27 cellular contexts compared by ENCODE assay signal in genomic region chr13:39100996-39101751, GRCh38.
A peak's percentile ranks its signal among the peaks of the same experiment; 100 is the strongest.
DNase-seq lines count a peak whose midpoint lies in the region; ATAC-seq and TF ChIP-seq lines count a peak whose summit lies in the region.
"Had no signal": no experiment of that assay in that cellular context is flagged by ENCODE, and none has a peak within 500 bp of the region (broad histone marks: within the 10 kb centered on the region; RNA-seq: fewer than 3 reads in every experiment).

No MANE protein-coding gene starts in this region.

- ATAC-seq in GM19452 (IDR thresholded peaks at IDR 0.05; ENCODE audit: unreplicated experiment) (no peak), T-cell (replicated peaks in 1 of 4) (no peak)
- ATAC-seq: A549; activated naive CD8-positive, alpha-beta T cell treated with anti-CD3 and anti-CD28 coated beads, Interleukin-2, amount 50 U/mL, for 24 hours; heart left ventricle had no signal

- CTCF ChIA-PET in T-cell (lab: Charles Lee) = interaction anchor here in 1 of 2 donors (0.5 kb wide), 1 partner anchor 12 kb away, joined by 5 read pairs; no protein-coding TSS in a partner anchor

- H3K4me3 Mint-ChIP-seq in T-cell = no peak overlapping the region
- H3K4me3 Mint-ChIP-seq: activated CD4-positive, alpha-beta T cell treated with anti-CD3 and anti-CD28 coated beads, Interleukin-2, amount 10 ng/mL, durations not matched to agents 7 days and 5 days; activated naive CD8-positive, alpha-beta T cell treated with anti-CD3 and anti-CD28 coated beads, Interleukin-2, amount 50 U/mL, for 24 hours; activated T-cell treated with anti-CD3 and anti-CD28 coated beads, Interleukin-2, amount 50 U/mL, for 24 hours; stimulated activated naive CD8-positive, alpha-beta T cell treated with anti-CD3 and anti-CD28 coated beads, Interleukin-15, Interleukin-2, amounts not matched to agents 100 ng/mL and 50 ng/mL, for 24 hours had no signal

- POLR2A ChIA-PET in T-cell (lab: Charles Lee) = no interaction called here

- H3K9me3 Mint-ChIP-seq in T-cell = no peaks in the 10 kb centered on the region
- H3K9me3 Mint-ChIP-seq: activated CD4-positive, alpha-beta T cell treated with anti-CD3 and anti-CD28 coated beads, Interleukin-2, amount 10 ng/mL, durations not matched to agents 7 days and 5 days; activated naive CD8-positive, alpha-beta T cell treated with anti-CD3 and anti-CD28 coated beads, Interleukin-2, amount 50 U/mL, for 24 hours; activated T-cell treated with anti-CD3 and anti-CD28 coated beads, Interleukin-2, amount 50 U/mL, for 24 hours; stimulated activated naive CD8-positive, alpha-beta T cell treated with anti-CD3 and anti-CD28 coated beads, Interleukin-15, Interleukin-2, amounts not matched to agents 100 ng/mL and 50 ng/mL, for 24 hours had no signal

- peak; percentile 92 for DNase-seq in DMS 273 (lab: John Stamatoyannopoulos, UW; ENCODE audit: unreplicated experiment)
- DNase-seq in NCI-H524 (lab: John Stamatoyannopoulos, UW) = peak; percentile 92 to 96
- DNase-seq in cerebellum (ENCODE audit: low spot score) = peak; percentile 81
- peak; percentile 30 for DNase-seq in retinal pigment epithelial cell (ENCODE audit: low read depth)
- DNase-seq in T-cell = no peak
- no peak for DNase-seq in DMS153 treated with DMSO at 0.1 percent for 48 hours (lab: John Stamatoyannopoulos, UW; ENCODE audit: unreplicated experiment)
- DNase-seq in epidermal melanocyte (ENCODE audit: insufficient read length, low spot score) = no peak
- DNase-seq: activated CD4-positive, alpha-beta T cell treated with anti-CD3 and anti-CD28 coated beads, Interleukin-2, amount 10 ng/mL, durations not matched to agents 7 days and 5 days; activated naive CD8-positive, alpha-beta T cell treated with anti-CD3 and anti-CD28 coated beads, Interleukin-2, amount 50 U/mL, for 24 hours; activated T-cell treated with anti-CD3 and anti-CD28 coated beads, Interleukin-2, amount 50 U/mL, for 24 hours; BE2C; heart left ventricle; kidney glomerular epithelial cell; NCI-H1105 treated with DMSO at 0.1 percent for 48 hours; NCI-H2107; NCI-H510A; PC-9; posterior cingulate gyrus; SHP77; T-helper 9 cell had no signal

- H3K4me3 ChIP-seq in retinal pigment epithelial cell (ENCODE audit: low read length) = no peak overlapping the region
- H3K4me3 ChIP-seq: A549, HAP-1, heart left ventricle, lung, PC-9, skin epidermis, vagina had no signal

- H3K4me1 Mint-ChIP-seq in T-cell = peaks cover 0 to 1% (median 0%) of the 10 kb centered on the region in 3 donors
- H3K4me1 Mint-ChIP-seq: activated CD4-positive, alpha-beta T cell treated with anti-CD3 and anti-CD28 coated beads, Interleukin-2, amount 10 ng/mL, durations not matched to agents 7 days and 5 days had no signal

- peaks cover 0 to 13% of the 10 kb centered on the region in 2 donors for H3K27me3 Mint-ChIP-seq in T-cell
- H3K27me3 Mint-ChIP-seq: activated CD4-positive, alpha-beta T cell treated with anti-CD3 and anti-CD28 coated beads, Interleukin-2, amount 10 ng/mL, durations not matched to agents 7 days and 5 days had no signal

- H3K36me3 Mint-ChIP-seq in T-cell = no peaks in the 10 kb centered on the region

- TF ChIP-seq CTCF in retinal pigment epithelial cell (conservative IDR thresholded peaks at IDR 0.05; ENCODE audit: low read depth, low read length) = no peak

- H3K27ac Mint-ChIP-seq in T-cell = no peak overlapping the region
- H3K27ac Mint-ChIP-seq: activated CD4-positive, alpha-beta T cell treated with anti-CD3 and anti-CD28 coated beads, Interleukin-2, amount 10 ng/mL, durations not matched to agents 7 days and 5 days; activated naive CD8-positive, alpha-beta T cell treated with anti-CD3 and anti-CD28 coated beads, Interleukin-2, amount 50 U/mL, for 24 hours; activated T-cell treated with anti-CD3 and anti-CD28 coated beads, Interleukin-2, amount 50 U/mL, for 24 hours; stimulated activated naive CD8-positive, alpha-beta T cell treated with anti-CD3 and anti-CD28 coated beads, Interleukin-15, Interleukin-2, amounts not matched to agents 100 ng/mL and 50 ng/mL, for 24 hours had no signal

Comparison
In these comparisons a context has a peak if more than half of its experiments do, and no peak if none do; other contexts are left out.
1. DNase-seq: peak in DMS 273 (single experiment), NCI-H524 (2 of 2), cerebellum (single experiment) and retinal pigment epithelial cell (single experiment); none in T-cell (0 of 34), DMS153 treated with DMSO at 0.1 percent for 48 hours (single experiment) and epidermal melanocyte (single experiment).